9 cellular contexts compared by ENCODE assay signal in the genomic region with DNA sequence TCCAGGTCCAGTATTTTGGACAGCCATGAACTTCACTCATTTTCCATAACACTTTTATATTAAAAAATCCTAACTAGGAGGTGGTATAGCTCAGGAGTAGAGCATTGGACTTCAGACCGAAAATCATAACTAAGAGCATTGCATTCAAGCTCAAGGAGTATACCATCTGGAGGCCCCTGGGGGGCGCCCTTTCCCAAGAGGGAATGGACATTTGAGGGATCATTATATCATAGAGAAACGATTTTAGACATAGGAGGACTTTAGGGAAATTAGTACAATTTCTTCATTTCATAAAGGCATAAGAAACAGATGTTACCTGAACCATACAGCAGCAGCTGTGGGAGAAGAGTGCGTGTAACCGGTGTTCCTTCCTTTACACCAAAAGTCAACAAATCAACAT. TPM values are rescaled to one million over a fixed set of nuclear protein-coding genes. Genes with fewer than 3 reads are reported as not detected.
DNase-seq lines count a peak whose midpoint lies in the region; ATAC-seq and TF ChIP-seq lines count a peak whose summit lies in the region.
"Had no signal": no experiment of that assay in that cellular context is flagged by ENCODE, and none has a peak within 500 bp of the region (broad histone marks: within the 10 kb centered on the region; RNA-seq: fewer than 3 reads in every experiment).

No MANE protein-coding gene starts in this region.

- no peaks in the 10 kb centered on the region for H3K9me2 ChIP-seq in neural cell (ENCODE audit: insufficient read depth, low read length)

- no peaks in the 10 kb centered on the region for H3K27me3 ChIP-seq in neural cell (ENCODE audit: insufficient read depth, low read depth, low read length)
- H3K27me3 ChIP-seq: BLaER1 had no signal

- no peak overlapping the region for H3K4me3 ChIP-seq in neural cell (ENCODE audit: low read length)
- H3K4me3 ChIP-seq: BLaER1 had no signal

- no peaks in the 10 kb centered on the region for H3K36me3 Mint-ChIP-seq in WTC11
- H3K36me3 Mint-ChIP-seq in activated CD8-positive, alpha-beta memory T cell treated with anti-CD3 and anti-CD28 coated beads, Interleukin-2, amount 10 ng/mL, durations not matched to agents 7 days and 5 days, result no peaks in the 10 kb centered on the region

- H3K79me2 ChIP-seq in neural cell (replicated peaks; ENCODE audit: insufficient read depth, low read length), result no peaks in the 10 kb centered on the region

- TF ChIP-seq CTCF in WTC11 (IDR thresholded peaks at IDR 0.05) (peak; percentile 79), neural cell (IDR thresholded peaks at IDR 0.05; ENCODE audit: poor library complexity, severe bottlenecking) (peak; percentile 17)

- no peak for TF ChIP-seq EP300 in neural cell (conservative IDR thresholded peaks at IDR 0.05; ENCODE audit: poor library complexity, severe bottlenecking)

- H3K4me1 Mint-ChIP-seq in WTC11, result peaks cover 9% of the 10 kb centered on the region
- peaks cover 19% of the 10 kb centered on the region for H3K4me1 Mint-ChIP-seq in activated CD8-positive, alpha-beta memory T cell treated with anti-CD3 and anti-CD28 coated beads, Interleukin-2, amount 10 ng/mL, durations not matched to agents 7 days and 5 days

- POLR2A ChIA-PET in WTC11 (lab: Charles Lee), result no interaction called here

- peaks cover 5% of the 10 kb centered on the region; the same call in 1 of the 2 replicates for H3K27me3 Mint-ChIP-seq in WTC11 (ENCODE audit: low read depth)
- H3K27me3 Mint-ChIP-seq in activated CD8-positive, alpha-beta memory T cell treated with anti-CD3 and anti-CD28 coated beads, Interleukin-2, amount 10 ng/mL, durations not matched to agents 7 days and 5 days, result peaks cover 3% of the 10 kb centered on the region

- no peak overlapping the region for H3K4me3 Mint-ChIP-seq in WTC11
- H3K4me3 Mint-ChIP-seq in activated CD8-positive, alpha-beta memory T cell treated with anti-CD3 and anti-CD28 coated beads, Interleukin-2, amount 10 ng/mL, durations not matched to agents 7 days and 5 days, result no peak overlapping the region

- no peak overlapping the region for H3K27ac Mint-ChIP-seq in WTC11
- H3K27ac Mint-ChIP-seq in activated CD8-positive, alpha-beta memory T cell treated with anti-CD3 and anti-CD28 coated beads, Interleukin-2, amount 10 ng/mL, durations not matched to agents 7 days and 5 days, result no peak overlapping the region

- no peaks in the 10 kb centered on the region for H3F3A ChIP-seq in neural cell (ENCODE audit: insufficient read depth, low read length, poor library complexity, severe bottlenecking)

- CTCF ChIA-PET in WTC11 (lab: Charles Lee), result interaction anchor here (0.6 to 2.7 kb wide), 33 partner anchors 9 to 1065 kb away, joined by 3 to 41 read pairs (median 4); partner anchors contain the start of genes DLGAP5 and TBPL2
- CTCF ChIA-PET in activated CD8-positive, alpha-beta memory T cell treated with anti-CD3 and anti-CD28 coated beads, Interleukin-2, amount 10 ng/mL, durations not matched to agents 7 days and 5 days (lab: Charles Lee), result interaction anchor here (0.7 to 4.3 kb wide), 11 partner anchors 8 to 340 kb away, joined by 3 to 28 read pairs (median 4); no protein-coding TSS in a partner anchor

- no peak overlapping the region for H3K27ac ChIP-seq in neural cell (ENCODE audit: low read length)
- H3K27ac ChIP-seq: BLaER1 had no signal

- intact Hi-C loops in sciatic nerve (cut with DNase I), result no loop called here

- H3K9me3 ChIP-seq in neural cell (ENCODE audit: low read length), result no peaks in the 10 kb centered on the region
- H3K9me3 ChIP-seq: BLaER1 had no signal

- no peak overlapping the region for H2AFZ ChIP-seq in neural cell (ENCODE audit: low read depth, low read length)

- H4K20me1 ChIP-seq in neural cell (ENCODE audit: insufficient read depth), result no peaks in the 10 kb centered on the region
- H4K20me1 ChIP-seq: BLaER1 had no signal

- H3K9me3 Mint-ChIP-seq in WTC11, result no peaks in the 10 kb centered on the region
- H3K9me3 Mint-ChIP-seq in activated CD8-positive, alpha-beta memory T cell treated with anti-CD3 and anti-CD28 coated beads, Interleukin-2, amount 10 ng/mL, durations not matched to agents 7 days and 5 days (ENCODE audit: low read depth), result no peaks in the 10 kb centered on the region

- no peaks in the 10 kb centered on the region for H3K36me3 ChIP-seq in neural cell (ENCODE audit: insufficient read depth, low read length)
- H3K36me3 ChIP-seq: BLaER1 had no signal

- TF ChIP-seq RAD21 in neural cell (conservative IDR thresholded peaks at IDR 0.05), result no peak

- peak; percentile 10 for DNase-seq in NCI-H2029 (lab: John Stamatoyannopoulos, UW)
- no peak for DNase-seq in NCI-H2029 treated with DMSO at 0.1 percent for 48 hours (lab: John Stamatoyannopoulos, UW)
- DNase-seq in KBM-7, result peak; percentile 38
- peak; percentile 50 for DNase-seq in WTC11 (ENCODE audit: low spot score)
- no peak for DNase-seq in activated CD8-positive, alpha-beta memory T cell treated with anti-CD3 and anti-CD28 coated beads, Interleukin-2, amount 10 ng/mL, durations not matched to agents 7 days and 5 days
- no peak for DNase-seq in sciatic nerve (ENCODE audit: low spot score)

- H3K4me2 ChIP-seq in neural cell (ENCODE audit: low read length), result no peak overlapping the region
- H3K4me2 ChIP-seq: BLaER1 had no signal

- no peak overlapping the region for H3K9ac ChIP-seq in neural cell (ENCODE audit: low read length)
- H3K9ac ChIP-seq: BLaER1 had no signal

- peak; percentile 85 for ATAC-seq in WTC11
- no peak for ATAC-seq in activated CD8-positive, alpha-beta memory T cell treated with anti-CD3 and anti-CD28 coated beads, Interleukin-2, amount 10 ng/mL, durations not matched to agents 7 days and 5 days
- no peak for ATAC-seq in HG02870 (IDR thresholded peaks at IDR 0.05; ENCODE audit: unreplicated experiment)
- ATAC-seq in sciatic nerve, result no peak

- in situ Hi-C loops in KBM-7 (cut with MboI; ENCODE audit: low pct_unique_long_range_greater_than_20kb, low sequenced_read_pairs), result no loop called here

TF ChIP-seq in WTC11, 78 proteins besides CTCF, POLR2A, EP300 and RAD21:
- TF ChIP-seq HMGA2 (CRISPR knock-in tag; IDR thresholded peaks at IDR 0.05) (no peak), NR2C2 (CRISPR knock-in tag; IDR thresholded peaks at IDR 0.05) (no peak), ATF1 (CRISPR knock-in tag; IDR thresholded peaks at IDR 0.05) (no peak), SMAD3 (CRISPR knock-in tag; IDR thresholded peaks at IDR 0.05; ENCODE audit: borderline replicate concordance) (no peak), GRHL2 (CRISPR knock-in tag; IDR thresholded peaks at IDR 0.05; ENCODE audit: insufficient replicate concordance, severe bottlenecking) (no peak), ZNF138 (CRISPR knock-in tag; conservative IDR thresholded peaks at IDR 0.05) (no peak)

TF ChIP-seq in neural cell, 6 proteins besides CTCF, POLR2A, EP300 and RAD21:
- TF ChIP-seq MXI1 (conservative IDR thresholded peaks at IDR 0.05; ENCODE audit: poor library complexity, severe bottlenecking) (no peak), EZH2 (IDR thresholded peaks at IDR 0.05; ENCODE audit: borderline replicate concordance, insufficient read depth, low read length, poor library complexity, severe bottlenecking) (no peak), SMC3 (conservative IDR thresholded peaks at IDR 0.05; ENCODE audit: poor library complexity) (no peak), POLR2AphosphoS5 (IDR thresholded peaks at IDR 0.05) (no peak), REST (IDR thresholded peaks at IDR 0.05; ENCODE audit: borderline replicate concordance) (no peak), TAF1 (IDR thresholded peaks at IDR 0.05; ENCODE audit: low read depth) (no peak)

RNA-seq across cellular contexts. Expression of gene ATG14, which starts 5.2 kb away (rescaled TPM):
- 9.1 to 10.4 TPM (median 9.4 TPM) in 3 replicates for total RNA-seq in WTC11 (2021)
- polyA plus RNA-seq in neural cell, result 27.4 and 28.2 TPM in 2 replicates
- 25.3 and 26.0 TPM in 2 replicates for polyA minus RNA-seq in neural cell
- 1 to 10 TPM; 4.3 to 4.8 TPM for total RNA-seq in activated CD8-positive, alpha-beta memory T cell treated with anti-CD3 and anti-CD28 coated beads, Interleukin-2, amount 10 ng/mL, durations not matched to agents 7 days and 5 days
- total RNA-seq in sciatic nerve, result 14.8 TPM

RNA-seq across cellular contexts. Expression of gene TBPL2, which starts 23.6 kb away (rescaled TPM):
- not detected in 3 replicates for total RNA-seq in WTC11 (2021)
- not detected in 2 replicates for polyA plus RNA-seq in neural cell
- not detected in 2 replicates for polyA minus RNA-seq in neural cell
- not detected for total RNA-seq in activated CD8-positive, alpha-beta memory T cell treated with anti-CD3 and anti-CD28 coated beads, Interleukin-2, amount 10 ng/mL, durations not matched to agents 7 days and 5 days
- total RNA-seq in sciatic nerve, result not detected

Comparison
In these comparisons a context has a peak if more than half of its experiments do, and no peak if none do; other contexts are left out.
1. DNase-seq: peak in NCI-H2029 (single experiment), KBM-7 (single experiment) and WTC11 (single experiment); none in NCI-H2029 treated with DMSO at 0.1 percent for 48 hours (single experiment), activated CD8-positive, alpha-beta memory T cell treated with anti-CD3 and anti-CD28 coated beads, Interleukin-2, amount 10 ng/mL, durations not matched to agents 7 days and 5 days (single experiment) and sciatic nerve (single experiment).